ENCODE assay signal across 8 cellular contexts in genomic region chr7:27921081-27921836, GRCh38.
DNase-seq lines count a peak whose midpoint lies in the region; ATAC-seq and TF ChIP-seq lines count a peak whose summit lies in the region.

No MANE protein-coding gene starts in this region.

- H3K4me1 Mint-ChIP-seq in natural killer cell treated with Interleukin-12 subunit alpha and Interleukin-12 subunit beta and Interleukin-15 and Interleukin-18, amount 100 ng/mL, for 72 hours (ENCODE audit: low read depth in 2 of 2), result peaks cover 31 to 36% of the 10 kb centered on the region in 2 donors

- TF ChIP-seq POLR2A in erythroblast (IDR thresholded peaks at IDR 0.05; ENCODE audit: low read length), result no peak

- H3K4me3 ChIP-seq in SJCRH30, result no peak overlapping the region

- DNase-seq in COR-L47 (lab: John Stamatoyannopoulos, UW) (peak; percentile 56), NCI-H1417 treated with DMSO at 0.1 percent for 48 hours (lab: John Stamatoyannopoulos, UW) (peak; percentile 88), SJCRH30 (peak; percentile 73 to 90), erythroblast (lab: John Stamatoyannopoulos, UW) (peak; percentile 35 to 52), NCI-H1048 (lab: John Stamatoyannopoulos, UW) (no peak)
- no peak for DNase-seq in natural killer cell treated with Interleukin-12 subunit alpha and Interleukin-12 subunit beta and Interleukin-15 and Interleukin-18, amount 100 ng/mL, for 72 hours (ENCODE audit: low spot score)

- no peak overlapping the region for H3K4me3 Mint-ChIP-seq in natural killer cell treated with Interleukin-12 subunit alpha and Interleukin-12 subunit beta and Interleukin-15 and Interleukin-18, amount 100 ng/mL, for 72 hours

- H3K4me1 ChIP-seq in SJCRH30, result peaks cover 18% of the 10 kb centered on the region

- H3K9me3 Mint-ChIP-seq in natural killer cell treated with Interleukin-12 subunit alpha and Interleukin-12 subunit beta and Interleukin-15 and Interleukin-18, amount 100 ng/mL, for 72 hours, result no peaks in the 10 kb centered on the region

- no peaks in the 10 kb centered on the region for H3K9me3 ChIP-seq in SJCRH30 (replicated peaks)

- H3K27me3 ChIP-seq in SJCRH30, result no peaks in the 10 kb centered on the region

- peak overlapping the region in 1 of 2 donors; percentile 59 for H3K27ac Mint-ChIP-seq in natural killer cell treated with Interleukin-12 subunit alpha and Interleukin-12 subunit beta and Interleukin-15 and Interleukin-18, amount 100 ng/mL, for 72 hours

- H3K36me3 ChIP-seq in SJCRH30, result no peaks in the 10 kb centered on the region

- no peak overlapping the region for H3K27ac ChIP-seq in SJCRH30

- H3K36me3 Mint-ChIP-seq in natural killer cell treated with Interleukin-12 subunit alpha and Interleukin-12 subunit beta and Interleukin-15 and Interleukin-18, amount 100 ng/mL, for 72 hours, result no peaks in the 10 kb centered on the region

- peak; percentile 60 for ATAC-seq in GM21515 (IDR thresholded peaks at IDR 0.05; ENCODE audit: unreplicated experiment)
- peak; percentile 49 to 63 for ATAC-seq in natural killer cell treated with Interleukin-12 subunit alpha and Interleukin-12 subunit beta and Interleukin-15 and Interleukin-18, amount 100 ng/mL, for 72 hours
- no peak for ATAC-seq in HG02759 (IDR thresholded peaks at IDR 0.05; ENCODE audit: unreplicated experiment)

- no peaks in the 10 kb centered on the region for H3K27me3 Mint-ChIP-seq in natural killer cell treated with Interleukin-12 subunit alpha and Interleukin-12 subunit beta and Interleukin-15 and Interleukin-18, amount 100 ng/mL, for 72 hours

Comparison
In these comparisons a context has a peak if more than half of its experiments do, and no peak if none do; other contexts are left out.
1. DNase-seq: peak in COR-L47 (single experiment), NCI-H1417 treated with DMSO at 0.1 percent for 48 hours (single experiment), SJCRH30 (2 of 2) and erythroblast (2 of 2); none in natural killer cell treated with Interleukin-12 subunit alpha and Interleukin-12 subunit beta and Interleukin-15 and Interleukin-18, amount 100 ng/mL, for 72 hours (single experiment) and NCI-H1048 (single experiment).